14 cellular contexts compared by ENCODE assay signal in genomic region chr14:23079716-23080115, GRCh38. TPM values are rescaled to one million over a fixed set of nuclear protein-coding genes. Genes with fewer than 3 reads are reported as not detected.
DNase-seq lines count a peak whose midpoint lies in the region; ATAC-seq, FAIRE-seq and TF ChIP-seq lines count a peak whose summit lies in the region.
"Had no signal": no experiment of that assay in that cellular context is flagged by ENCODE, and none has a peak within 500 bp of the region (broad histone marks: within the 10 kb centered on the region; RNA-seq: fewer than 3 reads in every experiment).

No MANE protein-coding gene starts in this region.

- no peaks in the 10 kb centered on the region for H3K27me3 ChIP-seq in right atrium auricular region
- no peaks in the 10 kb centered on the region for H3K27me3 ChIP-seq in K562 (ENCODE audit: control insufficient read depth in 2 of 2, insufficient read depth in 2 of 2, low read length in 2 of 2)
- H3K27me3 ChIP-seq: BE2C had no signal

- DNase-seq in right atrium auricular region (ENCODE audit: low spot score) (no peak), Right ventricle myocardium inferior (ENCODE audit: missing footprints) (no peak), K562 (ENCODE audit: extremely low read depth in 1 of 4, low spot score in 3 of 4) (no peak), memory B cell (ENCODE audit: low spot score in 2 of 2) (no peak), pons (ENCODE audit: low spot score) (no peak)
- DNase-seq: BE2C; kidney glomerular epithelial cell; NCI-H2081 treated with DMSO at 0.1 percent for 48 hours; stimulated activated CD4-positive, alpha-beta T cell treated with anti-CD3 and anti-CD28 coated beads, Interleukin-2, amount 100 ng/mL, for 24 hours had no signal

- CTCF ChIA-PET in K562 (lab: Yijun Ruan, JAX; ENCODE audit: low intra/inter-chr PET ratio): no interaction called here

- H3K27ac Mint-ChIP-seq in memory B cell: peak overlapping the region; percentile 26

- H3K4me3 ChIP-seq in right atrium auricular region (no peak overlapping the region), K562 (no peak overlapping the region), urinary bladder (ENCODE audit: low read depth, low read length) (no peak overlapping the region)

- H4K20me1 ChIP-seq in K562 (replicated peaks; ENCODE audit: control insufficient read depth, insufficient read depth, low read length): no peaks in the 10 kb centered on the region

- H2AFZ ChIP-seq in K562 (ENCODE audit: low read depth, low read length): no peak overlapping the region

- BruUV-seq in K562 (replicated peaks; lab: Mats Ljungman, UMichigan): no TSS peak

- intact Hi-C loops in Right ventricle myocardium inferior (cut with DNase I) (no loop called here), K562 (cut with micrococcal nuclease) (loop anchor here (2.0 kb wide), 1 partner anchor 15 kb away; the partner anchor contains the start of genes ACIN1 and C14orf119)

- no peaks in the 10 kb centered on the region for H3K9me1 ChIP-seq in K562 (ENCODE audit: control insufficient read depth, insufficient read depth, low read length)

- no peak for TF ChIP-seq POLR2A in K562 (conservative IDR thresholded peaks at IDR 0.05)

- no peak for FAIRE-seq in K562 (lab: Jason Lieb, UNC)

- H3K79me2 ChIP-seq in K562 (ENCODE audit: control insufficient read depth, insufficient read depth, low read length): peaks cover 11% of the 10 kb centered on the region; the same call in 2 of the 3 replicates

- H3K36me3 ChIP-seq in right atrium auricular region (peaks cover 89% of the 10 kb centered on the region), K562 (ENCODE audit: control insufficient read depth, insufficient read depth, low read length) (peaks cover 99% of the 10 kb centered on the region), urinary bladder (ENCODE audit: insufficient read depth) (peaks cover 11% of the 10 kb centered on the region)

- peaks cover 3% of the 10 kb centered on the region for H3K4me1 Mint-ChIP-seq in memory B cell
- H3K4me1 Mint-ChIP-seq: IgD-negative memory B cell had no signal

- peaks cover 0 to 32% of the 10 kb centered on the region in 2 donors for H3K4me1 ChIP-seq in right atrium auricular region
- peaks cover 6 to 28% of the 10 kb centered on the region in 2 experiments; a peak in 3 of 5 replicates for H3K4me1 ChIP-seq in K562 (replicated peaks in 1 of 2; ENCODE audit: control insufficient read depth in 2 of 2, insufficient read depth in 2 of 2, low read length in 2 of 2)
- no peaks in the 10 kb centered on the region for H3K4me1 ChIP-seq in urinary bladder (ENCODE audit: insufficient read depth)
- H3K4me1 ChIP-seq: BE2C had no signal

- no peaks in the 10 kb centered on the region for H3K27me3 Mint-ChIP-seq in memory B cell
- H3K27me3 Mint-ChIP-seq: IgD-negative memory B cell had no signal

- ATAC-seq in Right ventricle myocardium inferior (no peak), K562 (no peak), memory B cell (ENCODE audit: low read depth) (no peak), HG02884 (IDR thresholded peaks at IDR 0.05; ENCODE audit: unreplicated experiment) (no peak), GM21619 (IDR thresholded peaks at IDR 0.05; ENCODE audit: unreplicated experiment) (no peak)

- no peaks in the 10 kb centered on the region for H3K9me3 Mint-ChIP-seq in memory B cell
- H3K9me3 Mint-ChIP-seq: IgD-negative memory B cell had no signal

- in situ Hi-C loops in K562 (cut with MboI): no loop called here

- WGBS in K562 (ENCODE audit: insufficient coverage, low coverage, missing lambda C conversion rate): 61% methylated on average over 2 of the region's 2 CpGs
- 82% methylated on average over 2 of the region's 2 CpGs for WGBS in urinary bladder

- no peaks in the 10 kb centered on the region for H3K9me3 ChIP-seq in right atrium auricular region
- no peaks in the 10 kb centered on the region for H3K9me3 ChIP-seq in K562 (replicated peaks; ENCODE audit: control insufficient read depth, insufficient read depth, low read depth, low read length)
- H3K9me3 ChIP-seq: BE2C had no signal

- no peak overlapping the region for H3K4me3 Mint-ChIP-seq in memory B cell
- H3K4me3 Mint-ChIP-seq: IgD-negative memory B cell had no signal

- POLR2A ChIA-PET in K562 (lab: Yijun Ruan, JAX): interaction anchor here (0.6 to 5.1 kb wide), 5 partner anchors 8 to 241 kb away, joined by 3 to 34 read pairs (median 7); partner anchors contain the start of genes ACIN1, C14orf119 and PABPN1

- H3K27ac ChIP-seq in right atrium auricular region: peak overlapping the region; percentile 27 to 38
- peak overlapping the region; percentile 71; the same call in 2 of the 3 replicates for H3K27ac ChIP-seq in K562 (ENCODE audit: extremely low read depth, low read depth, low read length)
- peak overlapping the region; percentile 18 for H3K27ac ChIP-seq in urinary bladder (ENCODE audit: low read depth)

- peaks cover 25% of the 10 kb centered on the region for H3K36me3 Mint-ChIP-seq in memory B cell
- H3K36me3 Mint-ChIP-seq: IgD-negative memory B cell had no signal

- TF ChIP-seq CTCF in right atrium auricular region (IDR thresholded peaks at IDR 0.05) (no peak), K562 (IDR thresholded peaks at IDR 0.05 in 2 of 3, conservative IDR thresholded peaks at IDR 0.05 in 1 of 3; ENCODE audit: insufficient read depth in 2 of 3, low read depth in 1 of 3, low read length in 3 of 3) (no peak)

- peak overlapping the region; percentile 4 to 64; a peak in 2 of 4 replicates for H3K9ac ChIP-seq in K562 (ENCODE audit: insufficient read depth in 1 of 2, low read depth in 2 of 2, low read length in 2 of 2)

- 0 out of 2 replicates have a peak overlapping the region, but pooled peaks have one; percentile 19 for H3K4me2 ChIP-seq in K562 (ENCODE audit: insufficient read depth, low read length)

- TF ChIP-seq RAD21 in K562 (CRISPR knock-in tag; conservative IDR thresholded peaks at IDR 0.05 in 1 of 2, IDR thresholded peaks at IDR 0.05 in 1 of 2): no peak

- no peak for TF ChIP-seq EP300 in K562 (IDR thresholded peaks at IDR 0.05; ENCODE audit: low read length)

RNA-seq across cellular contexts. Expression of gene ACIN1, which starts 15.2 kb away (rescaled TPM):
- total RNA-seq in right atrium auricular region: 10 to 100 TPM; 53.9 to 55.3 TPM
- total RNA-seq in Right ventricle myocardium inferior: 73.9 TPM
- total RNA-seq in K562 (2011; cell fraction: chromatin; rRNA removed; ENCODE audit: low replicate concordance): 555 and 556 TPM in 2 replicates
- 273 and 282 TPM in 2 replicates for total RNA-seq in K562 (2011; cell fraction: nucleolus; rRNA removed)
- total RNA-seq in K562 (2011; cell fraction: nucleoplasm; rRNA removed): 463 and 596 TPM in 2 replicates
- 121 and 145 TPM in 2 replicates for total RNA-seq in K562 (2014; rRNA removed)
- total RNA-seq in K562 (2014; rRNA removed; fragmentation: Illumina TruSeq; extraction: Trizol): 110 and 123 TPM in 2 replicates
- 141 and 147 TPM in 2 replicates for total RNA-seq in K562 (2015; rRNA removed; fragmentation: Illumina TruSeq; extraction: Trizol)
- total RNA-seq in K562 (2021): 151 and 163 TPM in 2 replicates
- polyA plus RNA-seq in K562 (2011; rRNA removed): 129 and 157 TPM in 2 replicates
- 70.8 and 83.1 TPM in 2 replicates for polyA plus RNA-seq in K562 (2011; cell fraction: cytosol; rRNA removed)
- polyA plus RNA-seq in K562 (2011; cell fraction: nucleus; rRNA removed): 696 and 714 TPM in 2 replicates
- polyA plus RNA-seq in K562 (2012): 121 and 135 TPM in 2 replicates
- 180 and 196 TPM in 2 replicates for polyA plus RNA-seq in K562 (2014; fragmentation: Illumina TruSeq; extraction: Trizol)
- 1 to 10 TPM; 5.0 TPM for polyA plus RNA-seq in K562 (2014; fragmentation: Nextera tagmentation; extraction: Ambion mirVana)
- 156 and 184 TPM in 2 replicates for polyA plus RNA-seq in K562 (2014; rRNA removed)
- 147 and 171 TPM in 2 replicates for polyA minus RNA-seq in K562 (2011; rRNA and poly(A)+ RNA removed)
- 77.6 and 81.5 TPM in 2 replicates for polyA minus RNA-seq in K562 (2011; cell fraction: cytosol; rRNA and poly(A)+ RNA removed)
- 198 and 296 TPM in 2 replicates for polyA minus RNA-seq in K562 (2011; cell fraction: nucleus; rRNA and poly(A)+ RNA removed)
- total RNA-seq in urinary bladder: 87.9 TPM
- polyA plus RNA-seq in urinary bladder: 82.2 TPM

RNA-seq across cellular contexts. Expression of gene C14orf119, which starts 15.6 kb away (rescaled TPM):
- 10 to 100 TPM; 13.5 to 23.7 TPM for total RNA-seq in right atrium auricular region
- total RNA-seq in Right ventricle myocardium inferior: 22.4 TPM
- total RNA-seq in K562 (2011; cell fraction: chromatin; rRNA removed; ENCODE audit: low replicate concordance): 25.2 and 42.1 TPM in 2 replicates
- 42.1 and 47.4 TPM in 2 replicates for total RNA-seq in K562 (2011; cell fraction: nucleolus; rRNA removed)
- 29.2 and 32.1 TPM in 2 replicates for total RNA-seq in K562 (2011; cell fraction: nucleoplasm; rRNA removed)
- 36.7 and 38.1 TPM in 2 replicates for total RNA-seq in K562 (2014; rRNA removed)
- 61.2 and 68.8 TPM in 2 replicates for total RNA-seq in K562 (2014; rRNA removed; fragmentation: Illumina TruSeq; extraction: Trizol)
- 44.1 and 44.7 TPM in 2 replicates for total RNA-seq in K562 (2015; rRNA removed; fragmentation: Illumina TruSeq; extraction: Trizol)
- total RNA-seq in K562 (2021): 46.0 and 47.6 TPM in 2 replicates
- polyA plus RNA-seq in K562 (2011; rRNA removed): 82.0 and 84.8 TPM in 2 replicates
- polyA plus RNA-seq in K562 (2011; cell fraction: cytosol; rRNA removed): 79.2 and 90.6 TPM in 2 replicates
- 90.4 and 124 TPM in 2 replicates for polyA plus RNA-seq in K562 (2011; cell fraction: nucleus; rRNA removed)
- 41.6 and 66.7 TPM in 2 replicates for polyA plus RNA-seq in K562 (2012)
- 37.9 and 39.3 TPM in 2 replicates for polyA plus RNA-seq in K562 (2014; fragmentation: Illumina TruSeq; extraction: Trizol)
- polyA plus RNA-seq in K562 (2014; fragmentation: Nextera tagmentation; extraction: Ambion mirVana): 100 to 1,000 TPM; 249 to 251 TPM
- polyA plus RNA-seq in K562 (2014; rRNA removed): 48.5 and 51.8 TPM in 2 replicates
- polyA minus RNA-seq in K562 (2011; rRNA and poly(A)+ RNA removed): 61.4 and 78.9 TPM in 2 replicates
- 13.7 and 28.6 TPM in 2 replicates for polyA minus RNA-seq in K562 (2011; cell fraction: cytosol; rRNA and poly(A)+ RNA removed)
- 7.8 and 20.5 TPM in 2 replicates for polyA minus RNA-seq in K562 (2011; cell fraction: nucleus; rRNA and poly(A)+ RNA removed)
- total RNA-seq in urinary bladder: 37.2 TPM
- 51.8 TPM for polyA plus RNA-seq in urinary bladder

RNA-seq across cellular contexts. Expression of gene CDH24, which starts 22.4 kb away (rescaled TPM):
- total RNA-seq in right atrium auricular region (1 to 10 TPM; 1.3 to 1.4 TPM), Right ventricle myocardium inferior (2.5 TPM), K562 (2014; rRNA removed) (4.9 and 6.6 TPM in 2 replicates), K562 (2014; rRNA removed; fragmentation: Illumina TruSeq; extraction: Trizol) (2.4 and 3.0 TPM in 2 replicates), K562 (2015; rRNA removed; fragmentation: Illumina TruSeq; extraction: Trizol) (3.6 and 4.0 TPM in 2 replicates), K562 (2021) (11.1 and 12.8 TPM in 2 replicates), urinary bladder (6.4 TPM)
- 31.5 and 72.4 TPM in 2 replicates for total RNA-seq in K562 (2011; cell fraction: chromatin; rRNA removed; ENCODE audit: low replicate concordance)
- total RNA-seq in K562 (2011; cell fraction: nucleolus; rRNA removed): 45.5 and 46.5 TPM in 2 replicates
- 33.9 and 37.3 TPM in 2 replicates for total RNA-seq in K562 (2011; cell fraction: nucleoplasm; rRNA removed)
- polyA plus RNA-seq in K562 (2011; rRNA removed) (6.5 and 11.1 TPM in 2 replicates), K562 (2014; fragmentation: Illumina TruSeq; extraction: Trizol) (8.1 and 9.2 TPM in 2 replicates), K562 (2014; fragmentation: Nextera tagmentation; extraction: Ambion mirVana) (under 1 TPM; 0.04 to 0.10 TPM), K562 (2014; rRNA removed) (15.5 and 16.2 TPM in 2 replicates), urinary bladder (4.4 TPM)
- 10.1 and 17.2 TPM in 2 replicates for polyA plus RNA-seq in K562 (2011; cell fraction: cytosol; rRNA removed)
- polyA plus RNA-seq in K562 (2011; cell fraction: nucleus; rRNA removed): 66.1 and 112 TPM in 2 replicates
- 7.5 and 9.6 TPM in 2 replicates for polyA plus RNA-seq in K562 (2012)
- 3.6 and 5.3 TPM in 2 replicates for polyA minus RNA-seq in K562 (2011; rRNA and poly(A)+ RNA removed)
- 4.9 and 7.6 TPM in 2 replicates for polyA minus RNA-seq in K562 (2011; cell fraction: cytosol; rRNA and poly(A)+ RNA removed)
- polyA minus RNA-seq in K562 (2011; cell fraction: nucleus; rRNA and poly(A)+ RNA removed): 8.7 and 10.5 TPM in 2 replicates

RNA-seq across cellular contexts. Expression of gene CIROP, which starts 25.1 kb away (rescaled TPM):
- total RNA-seq in right atrium auricular region (not detected), Right ventricle myocardium inferior (not detected), K562 (2014; rRNA removed) (not detected in 2 replicates), K562 (2014; rRNA removed; fragmentation: Illumina TruSeq; extraction: Trizol) (not detected in 2 replicates), K562 (2015; rRNA removed; fragmentation: Illumina TruSeq; extraction: Trizol) (not detected in 2 replicates), K562 (2021) (not detected in 2 replicates), urinary bladder (not detected)
- not detected in 2 replicates for total RNA-seq in K562 (2011; cell fraction: chromatin; rRNA removed; ENCODE audit: low replicate concordance)
- not detected in 2 replicates for total RNA-seq in K562 (2011; cell fraction: nucleolus; rRNA removed)
- total RNA-seq in K562 (2011; cell fraction: nucleoplasm; rRNA removed): not detected in 2 replicates
- polyA plus RNA-seq in K562 (2011; rRNA removed) (not detected in 2 replicates), K562 (2014; fragmentation: Illumina TruSeq; extraction: Trizol) (not detected in 2 replicates), K562 (2014; fragmentation: Nextera tagmentation; extraction: Ambion mirVana) (not detected), K562 (2014; rRNA removed) (not detected in 2 replicates), urinary bladder (not detected)
- polyA plus RNA-seq in K562 (2011; cell fraction: cytosol; rRNA removed): not detected in 2 replicates
- not detected in 2 replicates for polyA plus RNA-seq in K562 (2011; cell fraction: nucleus; rRNA removed)
- polyA plus RNA-seq in K562 (2012): not detected in 2 replicates
- not detected in 2 replicates for polyA minus RNA-seq in K562 (2011; rRNA and poly(A)+ RNA removed)
- polyA minus RNA-seq in K562 (2011; cell fraction: cytosol; rRNA and poly(A)+ RNA removed): not detected in 2 replicates
- polyA minus RNA-seq in K562 (2011; cell fraction: nucleus; rRNA and poly(A)+ RNA removed): not detected in 2 replicates
- total RNA-seq: activated CD8-positive, alpha-beta memory T cell treated with anti-CD3 and anti-CD28 coated beads for 36 hours had no signal
- polyA plus RNA-seq: IgD-negative memory B cell had no signal

RNA-seq across cellular contexts. Expression of gene PSMB11, which starts 37.7 kb away (rescaled TPM):
- not detected for total RNA-seq in right atrium auricular region
- not detected for total RNA-seq in Right ventricle myocardium inferior
- not detected in 2 replicates for total RNA-seq in K562 (2011; cell fraction: chromatin; rRNA removed; ENCODE audit: low replicate concordance)
- 0.17 TPM in 1 of 2 replicates, not detected in the other for total RNA-seq in K562 (2011; cell fraction: nucleolus; rRNA removed)
- not detected in 2 replicates for total RNA-seq in K562 (2011; cell fraction: nucleoplasm; rRNA removed)
- total RNA-seq in K562 (2014; rRNA removed): not detected in 2 replicates
- total RNA-seq in K562 (2014; rRNA removed; fragmentation: Illumina TruSeq; extraction: Trizol): not detected in 2 replicates
- not detected in 2 replicates for total RNA-seq in K562 (2015; rRNA removed; fragmentation: Illumina TruSeq; extraction: Trizol)
- total RNA-seq in K562 (2021): not detected in 2 replicates
- polyA plus RNA-seq in K562 (2011; rRNA removed): not detected in 2 replicates
- 0.06 TPM in 1 of 2 replicates, not detected in the other for polyA plus RNA-seq in K562 (2011; cell fraction: cytosol; rRNA removed)
- not detected in 2 replicates for polyA plus RNA-seq in K562 (2011; cell fraction: nucleus; rRNA removed)
- not detected in 2 replicates for polyA plus RNA-seq in K562 (2012)
- polyA plus RNA-seq in K562 (2014; fragmentation: Illumina TruSeq; extraction: Trizol): not detected in 2 replicates
- not detected for polyA plus RNA-seq in K562 (2014; fragmentation: Nextera tagmentation; extraction: Ambion mirVana)
- polyA plus RNA-seq in K562 (2014; rRNA removed): not detected in 2 replicates
- polyA minus RNA-seq in K562 (2011; rRNA and poly(A)+ RNA removed): not detected in 2 replicates
- polyA minus RNA-seq in K562 (2011; cell fraction: cytosol; rRNA and poly(A)+ RNA removed): not detected in 2 replicates
- polyA minus RNA-seq in K562 (2011; cell fraction: nucleus; rRNA and poly(A)+ RNA removed): not detected in 2 replicates
- total RNA-seq in urinary bladder: not detected
- not detected for polyA plus RNA-seq in urinary bladder
- total RNA-seq: activated CD8-positive, alpha-beta memory T cell treated with anti-CD3 and anti-CD28 coated beads for 36 hours had no signal
- polyA plus RNA-seq: IgD-negative memory B cell had no signal

Comparison
In these comparisons a context has a peak if more than half of its experiments do, and no peak if none do; other contexts are left out.
1. H3K27ac ChIP-seq: peak in every context shown above with its lines; median percentile 71 in K562; 32 in right atrium auricular region; 18 in urinary bladder.